19 cellular contexts compared by ENCODE assay signal in the genomic region with DNA sequence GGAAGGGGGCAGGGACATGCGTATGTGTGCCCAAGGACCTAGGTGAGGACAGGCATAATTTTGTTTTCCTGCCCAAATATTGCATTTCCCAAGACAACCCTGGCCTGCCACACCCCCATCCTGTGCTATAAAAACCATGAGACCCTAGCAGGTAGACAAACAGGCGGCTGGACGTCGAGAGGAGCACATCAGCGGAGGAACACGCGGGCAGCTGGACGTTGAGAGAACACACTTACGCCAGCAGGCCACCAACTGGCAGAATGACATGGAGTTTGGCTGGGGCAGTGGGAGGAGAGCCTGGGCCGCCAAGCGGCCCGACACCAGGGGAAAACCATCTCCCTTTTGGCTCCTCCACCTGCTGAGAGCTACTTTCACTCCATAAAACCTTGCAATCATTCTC. TPM values are rescaled to one million over a fixed set of nuclear protein-coding genes. Genes with fewer than 3 reads are reported as not detected.
A peak's percentile ranks its signal among the peaks of the same experiment; 100 is the strongest.
DNase-seq lines count a peak whose midpoint lies in the region; ATAC-seq, FAIRE-seq and TF ChIP-seq lines count a peak whose summit lies in the region.
"Had no signal": no experiment of that assay in that cellular context is flagged by ENCODE, and none has a peak within 500 bp of the region (broad histone marks: within the 10 kb centered on the region; RNA-seq: fewer than 3 reads in every experiment).

No MANE protein-coding gene starts in this region.

- peak overlapping the region in 4 of 7 donors; percentile 49 to 95 (median 75) for H3K27ac Mint-ChIP-seq in CD14-positive monocyte
- H3K27ac Mint-ChIP-seq in natural killer cell treated with Interleukin-12 subunit alpha and Interleukin-12 subunit beta and Interleukin-15 and Interleukin-18, amount 100 ng/mL, for 72 hours, result peak overlapping the region; percentile 90 to 97
- H3K27ac Mint-ChIP-seq in stimulated activated memory B cell treated with anti-CD40 and anti-IgM and Interleukin-4, amounts not matched to agents 10 μg/mL and 1 μg/mL and 100 μg/mL, for 72 hours, result no peak overlapping the region

- H3K4me3 ChIP-seq in HepG2 (replicated peaks in 1 of 3; ENCODE audit: insufficient read depth in 1 of 3, low read depth in 2 of 3, low read length in 3 of 3) (no peak overlapping the region), skeletal muscle tissue (ENCODE audit: low read length in 3 of 3) (no peak overlapping the region), MG63 (no peak overlapping the region)
- H3K4me3 ChIP-seq: BLaER1, GM23248 had no signal

- no peaks in the 10 kb centered on the region; a peak in 1 of 5 replicates for H3K27me3 ChIP-seq in HepG2 (ENCODE audit: control insufficient read depth in 1 of 2, insufficient read depth in 2 of 2, low read length in 2 of 2)
- no peaks in the 10 kb centered on the region for H3K27me3 ChIP-seq in skeletal muscle tissue (ENCODE audit: control insufficient read depth in 3 of 3, insufficient read depth in 3 of 3, low read length in 3 of 3)
- H3K27me3 ChIP-seq in MG63, result no peaks in the 10 kb centered on the region
- H3K27me3 ChIP-seq: BLaER1 had no signal

- no peak for TF ChIP-seq POLR2A in HepG2 (IDR thresholded peaks at IDR 0.05; ENCODE audit: insufficient read depth in 1 of 2, low read depth in 2 of 2, low read length in 2 of 2)

- H4K20me1 ChIP-seq in HepG2 (ENCODE audit: insufficient read depth, low read length), result no peaks in the 10 kb centered on the region
- H4K20me1 ChIP-seq: BLaER1 had no signal

- CTCF ChIA-PET in HepG2 (lab: Yijun Ruan, JAX; ENCODE audit: low intra/inter-chr PET ratio, low total read pairs), result no interaction called here

- H3K4me3 Mint-ChIP-seq in CD14-positive monocyte, result no peak overlapping the region
- peak overlapping the region; percentile 74 for H3K4me3 Mint-ChIP-seq in natural killer cell treated with Interleukin-12 subunit alpha and Interleukin-12 subunit beta and Interleukin-15 and Interleukin-18, amount 100 ng/mL, for 72 hours
- no peak overlapping the region for H3K4me3 Mint-ChIP-seq in stimulated activated memory B cell treated with anti-CD40 and anti-IgM and Interleukin-4, amounts not matched to agents 10 μg/mL and 1 μg/mL and 100 μg/mL, for 72 hours

- in situ Hi-C loops in HepG2 (cut with HindIII; ENCODE audit: extremely low pct_ligation_motif_present, low pct_unique_long_range_greater_than_20kb), result loop anchor here (10.0 kb wide), 3 partner anchors 261 to 509 kb away; a partner anchor contains a TSS

- no peak overlapping the region for H3K4me2 ChIP-seq in HepG2 (ENCODE audit: low read depth, low read length)

- no peak for TF ChIP-seq CTCF in CD14-positive monocyte (IDR thresholded peaks at IDR 0.05)
- no peak for TF ChIP-seq CTCF in HepG2 (CRISPR knock-in tag; IDR thresholded peaks at IDR 0.05)

- H2AFZ ChIP-seq in HepG2 (ENCODE audit: low read length), result no peak overlapping the region
- H2AFZ ChIP-seq: GM23248 had no signal

- no peaks in the 10 kb centered on the region for H3K79me2 ChIP-seq in HepG2 (ENCODE audit: insufficient read depth, low read length)

- H3K4me1 ChIP-seq in HepG2 (ENCODE audit: insufficient read depth, low read length), result peaks cover 65% of the 10 kb centered on the region
- H3K4me1 ChIP-seq in skeletal muscle tissue (ENCODE audit: control insufficient read depth in 3 of 3, insufficient read depth in 3 of 3, low read length in 3 of 3), result peaks cover 28 to 69% (median 38%) of the 10 kb centered on the region in 3 donors

- intact Hi-C loops in CD14-positive monocyte (cut with micrococcal nuclease) (loop anchor here (5.0 to 10.0 kb wide), 6 partner anchors 149 to 512 kb away; a partner anchor contains a TSS), HepG2 (cut with micrococcal nuclease; ENCODE audit: unreplicated experiment) (loop anchor here (10.0 kb wide), 3 partner anchors 149 to 409 kb away; no protein-coding TSS in a partner anchor)

- peaks cover 0 to 3% (median 0%) of the 10 kb centered on the region in 7 donors for H3K9me3 Mint-ChIP-seq in CD14-positive monocyte
- H3K9me3 Mint-ChIP-seq in natural killer cell treated with Interleukin-12 subunit alpha and Interleukin-12 subunit beta and Interleukin-15 and Interleukin-18, amount 100 ng/mL, for 72 hours, result peaks cover 4% of the 10 kb centered on the region
- peaks cover under 1% of the 10 kb centered on the region for H3K9me3 Mint-ChIP-seq in stimulated activated memory B cell treated with anti-CD40 and anti-IgM and Interleukin-4, amounts not matched to agents 10 μg/mL and 1 μg/mL and 100 μg/mL, for 72 hours

- no TSS peak for BruUV-seq in HepG2 (replicated peaks; lab: Mats Ljungman, UMichigan)

- no peaks in the 10 kb centered on the region for H3K36me3 ChIP-seq in HepG2 (replicated peaks in 1 of 2; ENCODE audit: control insufficient read depth in 1 of 2, insufficient read depth in 2 of 2, low read length in 2 of 2)
- no peaks in the 10 kb centered on the region for H3K36me3 ChIP-seq in skeletal muscle tissue (ENCODE audit: control insufficient read depth in 3 of 3, insufficient read depth in 3 of 3, low read length in 3 of 3)
- H3K36me3 ChIP-seq in MG63, result no peaks in the 10 kb centered on the region; the same call in 1 of the 2 replicates
- H3K36me3 ChIP-seq: BLaER1 had no signal

- no peak overlapping the region for H3K9ac ChIP-seq in HepG2 (ENCODE audit: insufficient read depth, low read depth, low read length)
- H3K9ac ChIP-seq in skeletal muscle tissue (ENCODE audit: low read depth in 1 of 3, low read length in 3 of 3), result no peak overlapping the region
- H3K9ac ChIP-seq: BLaER1, GM23248 had no signal

- DNase-seq in CD14-positive monocyte (ENCODE audit: low spot score) (no peak), HepG2 (ENCODE audit: low spot score) (no peak), GM19239 (ENCODE audit: insufficient read length, low spot score) (no peak), MG63 (no peak)
- no peak for DNase-seq in natural killer cell treated with Interleukin-12 subunit alpha and Interleukin-12 subunit beta and Interleukin-15 and Interleukin-18, amount 100 ng/mL, for 72 hours (ENCODE audit: low spot score)
- DNase-seq: 8988T; AML-193; CD4-positive, alpha-beta memory T cell; DMS79 treated with DMSO at 0.1 percent for 48 hours; EL; GM23248 had no signal

- peaks cover 3 to 13% of the 10 kb centered on the region in 2 donors for H3K36me3 Mint-ChIP-seq in CD14-positive monocyte
- H3K36me3 Mint-ChIP-seq in natural killer cell treated with Interleukin-12 subunit alpha and Interleukin-12 subunit beta and Interleukin-15 and Interleukin-18, amount 100 ng/mL, for 72 hours, result peaks cover 4% of the 10 kb centered on the region
- H3K36me3 Mint-ChIP-seq in stimulated activated memory B cell treated with anti-CD40 and anti-IgM and Interleukin-4, amounts not matched to agents 10 μg/mL and 1 μg/mL and 100 μg/mL, for 72 hours, result peaks cover 2% of the 10 kb centered on the region

- TF ChIP-seq EP300 in HepG2 (IDR thresholded peaks at IDR 0.05; ENCODE audit: low read depth in 2 of 2, low read length in 2 of 2), result no peak
- TF ChIP-seq EP300 in HepG2 (CRISPR knock-in tag; IDR thresholded peaks at IDR 0.05; ENCODE audit: borderline replicate concordance), result no peak

- FAIRE-seq in HepG2 (lab: Jason Lieb, UNC), result no peak
- no peak for FAIRE-seq in GM19239 (lab: Jason Lieb, UNC)
- FAIRE-seq: G401.6, GM12891, H54 had no signal

- H3K9me3 ChIP-seq in HepG2 (ENCODE audit: low read length) (no peaks in the 10 kb centered on the region), skeletal muscle tissue (ENCODE audit: control insufficient read depth in 3 of 3, low read length in 3 of 3) (no peaks in the 10 kb centered on the region), MG63 (no peaks in the 10 kb centered on the region)
- H3K9me3 ChIP-seq: BLaER1 had no signal

- ATAC-seq in HepG2, result no peak
- ATAC-seq in natural killer cell treated with Interleukin-12 subunit alpha and Interleukin-12 subunit beta and Interleukin-15 and Interleukin-18, amount 100 ng/mL, for 72 hours, result no peak
- ATAC-seq in esophagus mucosa, result no peak
- no peak for ATAC-seq in stimulated activated memory B cell treated with anti-CD40 and anti-IgM and Interleukin-4, amounts not matched to agents 10 μg/mL and 1 μg/mL and 100 μg/mL, for 72 hours
- ATAC-seq: HCT116 had no signal

- no peak for TF ChIP-seq RAD21 in HepG2 (CRISPR knock-in tag; IDR thresholded peaks at IDR 0.05)

- POLR2A ChIA-PET in HepG2 (lab: Yijun Ruan, JAX), result no interaction called here

- H3K4me1 Mint-ChIP-seq in CD14-positive monocyte, result peaks cover 64% of the 10 kb centered on the region
- H3K4me1 Mint-ChIP-seq in natural killer cell treated with Interleukin-12 subunit alpha and Interleukin-12 subunit beta and Interleukin-15 and Interleukin-18, amount 100 ng/mL, for 72 hours (ENCODE audit: low read depth in 2 of 2), result peaks cover 58 to 79% of the 10 kb centered on the region in 2 donors
- peaks cover 42% of the 10 kb centered on the region for H3K4me1 Mint-ChIP-seq in stimulated activated memory B cell treated with anti-CD40 and anti-IgM and Interleukin-4, amounts not matched to agents 10 μg/mL and 1 μg/mL and 100 μg/mL, for 72 hours

- H3K27me3 Mint-ChIP-seq in CD14-positive monocyte (ENCODE audit: low read depth in 3 of 3), result peaks cover 0 to 3% (median 0%) of the 10 kb centered on the region in 3 donors
- H3K27me3 Mint-ChIP-seq in natural killer cell treated with Interleukin-12 subunit alpha and Interleukin-12 subunit beta and Interleukin-15 and Interleukin-18, amount 100 ng/mL, for 72 hours, result no peaks in the 10 kb centered on the region
- H3K27me3 Mint-ChIP-seq in stimulated activated memory B cell treated with anti-CD40 and anti-IgM and Interleukin-4, amounts not matched to agents 10 μg/mL and 1 μg/mL and 100 μg/mL, for 72 hours, result no peaks in the 10 kb centered on the region
- H3K27me3 Mint-ChIP-seq: CD4-positive, alpha-beta memory T cell had no signal

- 95% methylated on average over 11 of the region's 12 CpGs for WGBS in HepG2 (ENCODE audit: low lambda C conversion rate)

- H3K27ac ChIP-seq in HepG2 (ENCODE audit: extremely low read length, insufficient read depth, low read length) (no peak overlapping the region), skeletal muscle tissue (ENCODE audit: low read depth, low read length) (peak overlapping the region; percentile 87)

RNA-seq across cellular contexts. Expression of a gene that starts 3.0 kb away (rescaled TPM):
- polyA plus RNA-seq in CD14-positive monocyte (1 to 10 TPM; 2.3 to 4.3 TPM), HepG2 (2011; rRNA removed) (25.6 and 27.5 TPM in 2 replicates)
- total RNA-seq in HepG2 (2016; rRNA removed; fragmentation: Illumina TruSeq; extraction: Trizol) (15.7 and 20.0 TPM in 2 replicates), skeletal muscle tissue (52.2 TPM), esophagus mucosa (10.4 TPM)
- 59.4 and 62.1 TPM in 2 replicates for total RNA-seq in HepG2 (2016; cell fraction: cytosol; rRNA removed; fragmentation: Illumina TruSeq; extraction: Trizol; ENCODE audit: low read depth)
- 16.5 and 19.6 TPM in 2 replicates for total RNA-seq in HepG2 (2016; cell fraction: insoluble cytoplasmic fraction; rRNA removed; fragmentation: Illumina TruSeq; extraction: Trizol)
- 19.5 and 21.4 TPM in 2 replicates for total RNA-seq in HepG2 (2016; cell fraction: membrane; rRNA removed; fragmentation: Illumina TruSeq; extraction: Trizol)
- 16.9 and 19.5 TPM in 2 replicates for total RNA-seq in HepG2 (2016; cell fraction: nucleus; rRNA removed; fragmentation: Illumina TruSeq; extraction: Trizol)
- 26.7 and 28.9 TPM in 2 replicates for polyA plus RNA-seq in HepG2 (2011; cell fraction: cytosol; rRNA removed)
- 13.2 and 13.8 TPM in 2 replicates for polyA plus RNA-seq in HepG2 (2011; cell fraction: nucleus; rRNA removed)
- polyA plus RNA-seq in HepG2 (2012), result 19.3 and 23.4 TPM in 2 replicates
- polyA plus RNA-seq in HepG2 (2016; cell fraction: cytosol; fragmentation: Illumina TruSeq; extraction: Trizol; ENCODE audit: low read depth), result 6.2 and 8.4 TPM in 2 replicates
- polyA plus RNA-seq in HepG2 (2016; cell fraction: insoluble cytoplasmic fraction; fragmentation: Illumina TruSeq; extraction: Trizol; ENCODE audit: low read depth), result 13.0 and 14.8 TPM in 2 replicates
- 9.0 and 11.2 TPM in 2 replicates for polyA plus RNA-seq in HepG2 (2016; cell fraction: membrane; fragmentation: Illumina TruSeq; extraction: Trizol; ENCODE audit: low read depth)
- polyA plus RNA-seq in HepG2 (2016; cell fraction: nucleus; fragmentation: Illumina TruSeq; extraction: Trizol; ENCODE audit: insufficient read depth, low read depth), result 7.0 and 8.3 TPM in 2 replicates
- polyA minus RNA-seq in HepG2 (2011; rRNA and poly(A)+ RNA removed; ENCODE audit: low replicate concordance), result 11.3 and 53.1 TPM in 2 replicates
- 9.6 and 14.5 TPM in 2 replicates for polyA minus RNA-seq in HepG2 (2011; cell fraction: cytosol; rRNA and poly(A)+ RNA removed)
- 62.8 and 75.2 TPM in 2 replicates for polyA minus RNA-seq in HepG2 (2011; cell fraction: nucleus; rRNA and poly(A)+ RNA removed)
- 10 to 100 TPM; 10.9 to 11.9 TPM for total RNA-seq in natural killer cell treated with Interleukin-12 subunit alpha and Interleukin-12 subunit beta and Interleukin-15 and Interleukin-18, amount 100 ng/mL, for 72 hours
- total RNA-seq in MG63 (2014; rRNA removed; shearing (Covaris generic); ENCODE audit: low replicate concordance), result 15.4 and 17.9 TPM in 2 replicates
